In genomic region chr19:14425696-14426138, GRCh38 we compare ENCODE assay signal across 1 cellular context.
TF ChIP-seq lines count a peak whose summit lies in the region.

No MANE protein-coding gene starts in this region.

TF ChIP-seq in K562, 482 proteins besides CTCF, POLR2A, EP300 and RAD21 (continued from another document and continues in another):
- TF ChIP-seq NFRKB (IDR thresholded peaks at IDR 0.05; ENCODE audit: low read depth) = no peak
- no peak for TF ChIP-seq ZMIZ1 (IDR thresholded peaks at IDR 0.05; ENCODE audit: low read depth in 2 of 2, low read length in 2 of 2)
- TF ChIP-seq MEIS2 (IDR thresholded peaks at IDR 0.05; ENCODE audit: partially characterized antibody) = no peak
- peak; percentile 48 for TF ChIP-seq MTA2 (IDR thresholded peaks at IDR 0.05; ENCODE audit: low read depth)
- TF ChIP-seq SIRT6 (IDR thresholded peaks at IDR 0.05; ENCODE audit: low read depth, low read length) = no peak
- peak; percentile 38; the same call in 1 of the 2 replicates for TF ChIP-seq EGR1 (conservative IDR thresholded peaks at IDR 0.05)
- TF ChIP-seq FOXM1 (IDR thresholded peaks at IDR 0.05; ENCODE audit: low read depth) = peak; percentile 49; the same call in 1 of the 2 replicates
- TF ChIP-seq FOXM1 (CRISPR knock-in tag; IDR thresholded peaks at IDR 0.05; ENCODE audit: low read depth) = no peak
- TF ChIP-seq E4F1 (CRISPR knock-in tag; IDR thresholded peaks at IDR 0.05; ENCODE audit: borderline replicate concordance) = no peak
- TF ChIP-seq ZSCAN32 (CRISPR knock-in tag; IDR thresholded peaks at IDR 0.05) = no peak
- TF ChIP-seq TEAD1 (CRISPR knock-in tag; IDR thresholded peaks at IDR 0.05) = 0 out of 4 replicates have a peak, but pooled peaks of 1 of the 2 experiments have one; percentile 14
- no peak for TF ChIP-seq USF2 (CRISPR knock-in tag; IDR thresholded peaks at IDR 0.05)
- TF ChIP-seq ATF1 (CRISPR knock-in tag; IDR thresholded peaks at IDR 0.05) = no peak
- TF ChIP-seq ATF1 (tag; IDR thresholded peaks at IDR 0.05) = peak; percentile 71
- TF ChIP-seq SNRNP70 (optimal IDR thresholded peaks at IDR 0.05; ENCODE audit: low read depth, low read length) = no peak
- no peak for TF ChIP-seq YBX1 (IDR thresholded peaks at IDR 0.05)
- no peak for TF ChIP-seq NR2C2 (CRISPR knock-in tag; IDR thresholded peaks at IDR 0.05)
- no peak for TF ChIP-seq NR2C2 (tag; IDR thresholded peaks at IDR 0.05)
- TF ChIP-seq SIX5 (IDR thresholded peaks at IDR 0.05; ENCODE audit: borderline replicate concordance in 1 of 2, insufficient read depth in 1 of 2, low read depth in 1 of 2, low read length in 2 of 2) = no peak
- peak; percentile 45 for TF ChIP-seq RBBP5 (IDR thresholded peaks at IDR 0.05; ENCODE audit: borderline replicate concordance, insufficient read depth, low read length, poor library complexity, severe bottlenecking)
- peak; percentile 50; the same call in 1 of the 2 replicates for TF ChIP-seq MTA3 (IDR thresholded peaks at IDR 0.05; ENCODE audit: borderline replicate concordance)
- TF ChIP-seq ZNF766 (CRISPR knock-in tag; conservative IDR thresholded peaks at IDR 0.05) = no peak
- TF ChIP-seq SMARCA4 (IDR thresholded peaks at IDR 0.05) = peak; percentile 74
- TF ChIP-seq TAF1 (IDR thresholded peaks at IDR 0.05; ENCODE audit: control insufficient read depth, extremely low read depth, insufficient read depth, low read length, severe bottlenecking) = no peak
- no peak for TF ChIP-seq ZNF277 (CRISPR knock-in tag; IDR thresholded peaks at IDR 0.05; ENCODE audit: borderline replicate concordance)
- peak in 1 of 2 experiments; percentile 22; a peak in 1 of 4 replicates for TF ChIP-seq MNT (conservative IDR thresholded peaks at IDR 0.05)
- no peak for TF ChIP-seq RFX5 (IDR thresholded peaks at IDR 0.05; ENCODE audit: low read depth, low read length)
- TF ChIP-seq CBFA2T2 (conservative IDR thresholded peaks at IDR 0.05) = peak; percentile 85
- peak; percentile 76 for TF ChIP-seq CTBP1 (IDR thresholded peaks at IDR 0.05; ENCODE audit: borderline replicate concordance)
- no peak for TF ChIP-seq SETDB1 (IDR thresholded peaks at IDR 0.05; ENCODE audit: low read length)
- TF ChIP-seq HDGF (IDR thresholded peaks at IDR 0.05) = 0 out of 2 replicates have a peak, but pooled peaks have one; percentile 16
- TF ChIP-seq ATF4 (CRISPR knock-in tag; IDR thresholded peaks at IDR 0.05) = no peak
- peak; percentile 71 for TF ChIP-seq TCF3 (CRISPR knock-in tag; IDR thresholded peaks at IDR 0.05)
- TF ChIP-seq SAFB (IDR thresholded peaks at IDR 0.05; ENCODE audit: borderline replicate concordance, low read depth, low read length) = no peak
- 0 out of 2 replicates have a peak, but pooled peaks have one; percentile 26 for TF ChIP-seq PML (IDR thresholded peaks at IDR 0.05; ENCODE audit: low read length)
- TF ChIP-seq NBN (IDR thresholded peaks at IDR 0.05; ENCODE audit: low read depth) = no peak; the same call in 1 of the 2 replicates
- peak; percentile 67; the same call in 1 of the 2 replicates for TF ChIP-seq MTA1 (IDR thresholded peaks at IDR 0.05; ENCODE audit: borderline replicate concordance)
- no peak for TF ChIP-seq SRSF9 (IDR thresholded peaks at IDR 0.05; ENCODE audit: borderline replicate concordance, low read depth, low read length)
- peak; percentile 80 for TF ChIP-seq TEAD4 (IDR thresholded peaks at IDR 0.05; ENCODE audit: low read length)
- TF ChIP-seq TEAD4 (CRISPR knock-in tag; IDR thresholded peaks at IDR 0.05; ENCODE audit: borderline replicate concordance) = no peak
- TF ChIP-seq ATF3 (IDR thresholded peaks at IDR 0.05) = 0 out of 2 replicates have a peak, but pooled peaks have one; percentile 13
- no peak for TF ChIP-seq ATF3 (CRISPR knock-in tag; conservative IDR thresholded peaks at IDR 0.05)
- TF ChIP-seq CBFA2T3 (IDR thresholded peaks at IDR 0.05) = peak; percentile 91
- TF ChIP-seq SAP30 (IDR thresholded peaks at IDR 0.05; ENCODE audit: borderline replicate concordance, insufficient read depth, low read depth, low read length, poor library complexity, severe bottlenecking) = no peak
- TF ChIP-seq NONO (IDR thresholded peaks at IDR 0.05; ENCODE audit: low read depth in 2 of 2, low read length in 1 of 2) = no peak
- peak; percentile 59 for TF ChIP-seq TAL1 (IDR thresholded peaks at IDR 0.05)
- TF ChIP-seq VEZF1 (CRISPR knock-in tag; IDR thresholded peaks at IDR 0.05) = peak; percentile 51; the same call in 1 of the 2 replicates
- TF ChIP-seq PYGO2 (tag; IDR thresholded peaks at IDR 0.05) = no peak
- TF ChIP-seq IRF9 (tag; IDR thresholded peaks at IDR 0.05) = no peak
- TF ChIP-seq NR1H2 (CRISPR knock-in tag; IDR thresholded peaks at IDR 0.05) = no peak
- TF ChIP-seq NRF1 (conservative IDR thresholded peaks at IDR 0.05 in 1 of 2, IDR thresholded peaks at IDR 0.05 in 1 of 2) = 0 out of 4 replicates have a peak, but pooled peaks of 1 of the 2 experiments have one; percentile 10
- peak; percentile 51; the same call in 1 of the 2 replicates for TF ChIP-seq SP1 (CRISPR knock-in tag; IDR thresholded peaks at IDR 0.05)
- TF ChIP-seq HDAC1 (IDR thresholded peaks at IDR 0.05) = peak in 1 of 2 experiments; percentile 62; a peak in 1 of 4 replicates
- 0 out of 2 replicates have a peak, but pooled peaks have one; percentile 57 for TF ChIP-seq FOXP1 (CRISPR knock-in tag; IDR thresholded peaks at IDR 0.05)
- TF ChIP-seq ZKSCAN1 (IDR thresholded peaks at IDR 0.05; ENCODE audit: low read depth, low read length) = no peak
- no peak for TF ChIP-seq SNAPC5 (CRISPR knock-in tag; IDR thresholded peaks at IDR 0.05)
- no peak for TF ChIP-seq SP2 (IDR thresholded peaks at IDR 0.05; ENCODE audit: extremely low read depth, low read depth, low read length, poor library complexity, severe bottlenecking)
- peak; percentile 35 to 49; a peak in 2 of 4 replicates for TF ChIP-seq KDM1A (IDR thresholded peaks at IDR 0.05)
- TF ChIP-seq KDM2B (CRISPR knock-in tag; IDR thresholded peaks at IDR 0.05) = no peak
- TF ChIP-seq GATAD2B (IDR thresholded peaks at IDR 0.05; ENCODE audit: borderline replicate concordance) = no peak
- TF ChIP-seq ZNF347 (CRISPR knock-in tag; IDR thresholded peaks at IDR 0.05; ENCODE audit: low read depth) = no peak
- TF ChIP-seq SREBF2 (CRISPR knock-in tag; IDR thresholded peaks at IDR 0.05) = no peak
- peak; percentile 73; the same call in 1 of the 2 replicates for TF ChIP-seq HDAC2 (IDR thresholded peaks at IDR 0.05)
